In genomic region chr16:78100162-78100467, GRCh38 we compare ENCODE assay signal across 8 cellular contexts. TPM values are rescaled to one million over a fixed set of nuclear protein-coding genes. Genes with fewer than 3 reads are reported as not detected.
A peak's percentile ranks its signal among the peaks of the same experiment; 100 is the strongest.
DNase-seq lines count a peak whose midpoint lies in the region; ATAC-seq, FAIRE-seq and TF ChIP-seq lines count a peak whose summit lies in the region.

No MANE protein-coding gene starts in this region.

- H3K27ac Mint-ChIP-seq in endodermal cell = no peak overlapping the region

- H3K9ac ChIP-seq in MM.1S (ENCODE audit: low read length) (peak overlapping the region; percentile 83; the same call in 1 of the 2 replicates), endodermal cell (ENCODE audit: extremely low read depth, low read length, poor library complexity, severe bottlenecking) (peak overlapping the region; percentile 91)

- H3K36me3 ChIP-seq in MM.1S (replicated peaks; ENCODE audit: insufficient read depth, low read length) = no peaks in the 10 kb centered on the region
- no peaks in the 10 kb centered on the region for H3K36me3 ChIP-seq in endodermal cell (ENCODE audit: control insufficient read depth, insufficient read depth, low read length)
- H3K36me3 ChIP-seq in pancreas = no peaks in the 10 kb centered on the region

- peaks cover 5% of the 10 kb centered on the region for H3K4me1 Mint-ChIP-seq in endodermal cell

- peak overlapping the region; percentile 96 for H2AFZ ChIP-seq in MM.1S (ENCODE audit: low read length)

- peaks cover 6% of the 10 kb centered on the region for H3K36me3 Mint-ChIP-seq in endodermal cell (ENCODE audit: low read depth)

- H3K4me3 Mint-ChIP-seq in endodermal cell = peak overlapping the region; percentile 86

- H3K4me3 ChIP-seq in GM08714 (ENCODE audit: low read length) (peak overlapping the region; percentile 72; the same call in 1 of the 2 replicates), MM.1S (ENCODE audit: low read length) (peak overlapping the region; percentile 88), endodermal cell (ENCODE audit: low read length) (peak overlapping the region; percentile 94), pancreas (peak overlapping the region; percentile 73 to 99 (median 88))

- no peaks in the 10 kb centered on the region for H3K9me2 ChIP-seq in MM.1S (replicated peaks; ENCODE audit: insufficient read depth, low read length)

- no peaks in the 10 kb centered on the region for H3F3A ChIP-seq in MM.1S (ENCODE audit: insufficient read depth, low read length)

- TF ChIP-seq CTCF in MM.1S (IDR thresholded peaks at IDR 0.05; ENCODE audit: low read length) (no peak), endodermal cell (conservative IDR thresholded peaks at IDR 0.05) (no peak), pancreas (IDR thresholded peaks at IDR 0.05) (no peak)

- H3K27me3 ChIP-seq in MM.1S (replicated peaks; ENCODE audit: insufficient read depth, low read length) = no peaks in the 10 kb centered on the region
- no peaks in the 10 kb centered on the region for H3K27me3 ChIP-seq in endodermal cell (ENCODE audit: control insufficient read depth, insufficient read depth, low read length, poor library complexity, severe bottlenecking)
- no peaks in the 10 kb centered on the region for H3K27me3 ChIP-seq in pancreas

- H4K20me1 ChIP-seq in MM.1S (ENCODE audit: insufficient read depth, low read length) = no peaks in the 10 kb centered on the region

- H3K4me1 ChIP-seq in MM.1S (ENCODE audit: low read length) = no peaks in the 10 kb centered on the region
- no peaks in the 10 kb centered on the region for H3K4me1 ChIP-seq in endodermal cell (ENCODE audit: control insufficient read depth, insufficient read depth, low read length)
- peaks cover 0 to 4% (median 0%) of the 10 kb centered on the region in 3 donors for H3K4me1 ChIP-seq in pancreas

- peak overlapping the region; percentile 76; the same call in 1 of the 2 replicates for H3K27ac ChIP-seq in MM.1S (ENCODE audit: low read length)
- H3K27ac ChIP-seq in endodermal cell (ENCODE audit: low read depth, low read length) = no peak overlapping the region
- H3K27ac ChIP-seq in pancreas = peak overlapping the region; percentile 73 to 92 (median 86)

- FAIRE-seq in pancreas (lab: Jason Lieb, UNC) = no peak

- peaks cover 6% of the 10 kb centered on the region for H3K9me3 Mint-ChIP-seq in endodermal cell

- H3K4me2 ChIP-seq in MM.1S (ENCODE audit: low read depth, low read length) = peak overlapping the region; percentile 56

- H3K9me3 ChIP-seq in MM.1S (replicated peaks; ENCODE audit: insufficient read depth, low read length) = no peaks in the 10 kb centered on the region
- peaks cover 3% of the 10 kb centered on the region for H3K9me3 ChIP-seq in endodermal cell (ENCODE audit: control insufficient read depth, low read length)
- H3K9me3 ChIP-seq in pancreas = no peaks in the 10 kb centered on the region

- intact Hi-C loops in pancreas (cut with DNase I) = no loop called here

- 33 to 34% methylated on average over 2 to 6 of the region's 6 CpGs for WGBS in endodermal cell (ENCODE audit: insufficient coverage in 1 of 2, insufficient read length in 1 of 2), 2 experiments
- 9 to 13% methylated on average over 6 of the region's 6 CpGs for WGBS in pancreas, 2 donors

- H3K79me2 ChIP-seq in MM.1S (ENCODE audit: low read length) = no peaks in the 10 kb centered on the region

- no peak for DNase-seq in MM.1S
- DNase-seq in endodermal cell = no peak
- no peak for DNase-seq in pancreas
- no peak for DNase-seq in NCI-H128 (lab: John Stamatoyannopoulos, UW; ENCODE audit: unreplicated experiment)
- no peak for DNase-seq in midbrain (lab: John Stamatoyannopoulos, UW)
- DNase-seq in NCI-H446 treated with DMSO at 0.1 percent for 48 hours (lab: John Stamatoyannopoulos, UW) = no peak

- ATAC-seq in pancreas (no peak), GM19023 (IDR thresholded peaks at IDR 0.05; ENCODE audit: unreplicated experiment) (no peak)

- peaks cover 18% of the 10 kb centered on the region for H3K27me3 Mint-ChIP-seq in endodermal cell (ENCODE audit: insufficient read depth)

RNA-seq across cellular contexts. Expression of gene WWOX, which starts 0.7 kb away (rescaled TPM):
- total RNA-seq in endodermal cell = 10 to 100 TPM; 30.0 to 35.4 TPM
- polyA plus RNA-seq in endodermal cell (2013, experiment 1 of 2) = 28.1 TPM
- 29.5 TPM for polyA plus RNA-seq in endodermal cell (2013, experiment 2 of 2)
- 10 to 100 TPM in 3 of 6 donors, 1 to 10 TPM in 3; 6.8 to 14.4 (median 10.2) TPM for total RNA-seq in pancreas
- polyA plus RNA-seq in pancreas = 10 to 100 TPM; 12.9 to 13.2 TPM
